In genomic region chr5:150623878-150624216, GRCh38 we compare ENCODE assay signal across 9 cellular contexts. TPM values are rescaled to one million over a fixed set of nuclear protein-coding genes. Genes with fewer than 3 reads are reported as not detected.
DNase-seq lines count a peak whose midpoint lies in the region; TF ChIP-seq lines count a peak whose summit lies in the region.
"Had no signal": no experiment of that assay in that cellular context is flagged by ENCODE, and none has a peak within 500 bp of the region (broad histone marks: within the 10 kb centered on the region; RNA-seq: fewer than 3 reads in every experiment).

No MANE protein-coding gene starts in this region.

- no peak overlapping the region for H3K4me3 ChIP-seq in mammary epithelial cell (replicated peaks in 1 of 3; ENCODE audit: insufficient read depth in 1 of 3, low read depth in 2 of 3, low read length in 3 of 3)
- peak overlapping the region; percentile 9 to 34 for H3K4me3 ChIP-seq in muscle layer of duodenum (ENCODE audit: low read depth in 1 of 2, low read length in 2 of 2)
- no peak overlapping the region for H3K4me3 ChIP-seq in uterus

- dilution Hi-C loops in mammary epithelial cell (cut with HindIII; ENCODE audit: low sequenced_read_pairs): no loop called here

- CTCF ChIA-PET in MCF 10A (lab: Yijun Ruan, JAX): no interaction called here
- CTCF ChIA-PET in mammary epithelial cell (lab: Charles Lee; ENCODE audit: low non-redundant PET): no interaction called here

- no peaks in the 10 kb centered on the region for H3K79me2 ChIP-seq in mammary epithelial cell (ENCODE audit: insufficient read depth, low read length)

- TF ChIP-seq CTCF in MCF 10A (IDR thresholded peaks at IDR 0.05; ENCODE audit: unreplicated experiment) (no peak), mammary epithelial cell (conservative IDR thresholded peaks at IDR 0.05 in 1 of 2, IDR thresholded peaks at IDR 0.05 in 1 of 2; ENCODE audit: extremely low read depth in 1 of 2, insufficient read depth in 1 of 2, low read depth in 1 of 2, low read length in 2 of 2) (no peak), brain (conservative IDR thresholded peaks at IDR 0.05) (no peak), uterus (IDR thresholded peaks at IDR 0.05) (no peak)

- H4K20me1 ChIP-seq in mammary epithelial cell (ENCODE audit: insufficient read depth, low read length): no peaks in the 10 kb centered on the region

- no peak overlapping the region for H3K9ac ChIP-seq in mammary epithelial cell (ENCODE audit: insufficient read depth, low read length)

- no peak overlapping the region for H3K4me2 ChIP-seq in mammary epithelial cell (ENCODE audit: insufficient read depth, low read depth, low read length)

- no peaks in the 10 kb centered on the region for H3K27me3 ChIP-seq in mammary epithelial cell (ENCODE audit: insufficient read depth, low read length)
- H3K27me3 ChIP-seq in muscle layer of duodenum (ENCODE audit: low read depth, low read length): no peaks in the 10 kb centered on the region
- no peaks in the 10 kb centered on the region for H3K27me3 ChIP-seq in uterus

- H3K27ac Mint-ChIP-seq in MCF 10A (ENCODE audit: low read depth, unreplicated experiment): no peak overlapping the region
- H3K27ac Mint-ChIP-seq in brain: peak overlapping the region; percentile 44 to 92 (median 69)

- BruUV-seq in MCF 10A (replicated peaks; lab: Mats Ljungman, UMichigan): no TSS peak
- BruUV-seq in mammary epithelial cell (replicated peaks; lab: Mats Ljungman, UMichigan): no TSS peak

- H3K4me1 Mint-ChIP-seq in MCF 10A (ENCODE audit: insufficient read depth, unreplicated experiment): peaks cover 15% of the 10 kb centered on the region
- peaks cover 62% of the 10 kb centered on the region for H3K4me1 Mint-ChIP-seq in brain

- intact Hi-C loops in MCF 10A (cut with micrococcal nuclease) (no loop called here), mammary epithelial cell (cut with micrococcal nuclease) (no loop called here), uterus (cut with DNase I; ENCODE audit: low total_unique reads) (no loop called here), head of caudate nucleus (cut with DNase I) (no loop called here)

- H3K36me3 Mint-ChIP-seq in MCF 10A (ENCODE audit: insufficient read depth, unreplicated experiment): no peaks in the 10 kb centered on the region
- H3K36me3 Mint-ChIP-seq in brain: no peaks in the 10 kb centered on the region

- H3K4me3 Mint-ChIP-seq in MCF 10A (ENCODE audit: unreplicated experiment) (peak overlapping the region; percentile 69), brain (peak overlapping the region; percentile 81 to 87 (median 85))

- POLR2A ChIA-PET in MCF 10A (lab: Yijun Ruan, JAX): no interaction called here

- no peaks in the 10 kb centered on the region for H3K9me3 Mint-ChIP-seq in MCF 10A (ENCODE audit: unreplicated experiment)
- H3K9me3 Mint-ChIP-seq in brain: no peaks in the 10 kb centered on the region

- H2AFZ ChIP-seq in mammary epithelial cell (ENCODE audit: low read depth, low read length): no peak overlapping the region

- DNase-seq in MCF 10A (ENCODE audit: unreplicated experiment): no peak
- DNase-seq in mammary epithelial cell: no peak
- DNase-seq in uterus: no peak
- no peak for DNase-seq in 8988T
- DNase-seq in NCI-H2029 (lab: John Stamatoyannopoulos, UW): no peak
- DNase-seq in head of caudate nucleus: no peak
- DNase-seq: SW 1271 had no signal

- H3K36me3 ChIP-seq in mammary epithelial cell (ENCODE audit: insufficient read depth, low read length) (no peaks in the 10 kb centered on the region), muscle layer of duodenum (ENCODE audit: control insufficient read depth in 1 of 2, insufficient read depth in 2 of 2, low read length in 2 of 2) (no peaks in the 10 kb centered on the region), uterus (no peaks in the 10 kb centered on the region)

- H3K27ac ChIP-seq in mammary epithelial cell (ENCODE audit: insufficient read depth, low read depth, low read length) (no peak overlapping the region), muscle layer of duodenum (ENCODE audit: low read length) (peak overlapping the region; percentile 19), uterus (peak overlapping the region; percentile 85 to 90)

- H3K9me3 ChIP-seq in mammary epithelial cell (replicated peaks; ENCODE audit: insufficient read depth, low read length): no peaks in the 10 kb centered on the region
- no peaks in the 10 kb centered on the region for H3K9me3 ChIP-seq in muscle layer of duodenum (ENCODE audit: control insufficient read depth in 1 of 2, low read length in 2 of 2)
- H3K9me3 ChIP-seq in uterus: no peaks in the 10 kb centered on the region

- no peak for TF ChIP-seq POLR2A in uterus (IDR thresholded peaks at IDR 0.05)

- in situ Hi-C loops in mammary epithelial cell (cut with MboI; ENCODE audit: low sequenced_read_pairs in 2 of 2): no loop called here

- 100% methylated on average over 5 of the region's 5 CpGs for WGBS in mammary epithelial cell (ENCODE audit: low coverage, missing lambda C conversion rate)

- no peaks in the 10 kb centered on the region for H3K27me3 Mint-ChIP-seq in MCF 10A (ENCODE audit: insufficient read depth, unreplicated experiment)
- H3K27me3 Mint-ChIP-seq in brain: peaks cover 12% of the 10 kb centered on the region

- H3K4me1 ChIP-seq in mammary epithelial cell (ENCODE audit: insufficient read depth, low read length) (peaks cover 7% of the 10 kb centered on the region), muscle layer of duodenum (ENCODE audit: control insufficient read depth in 1 of 2, insufficient read depth in 2 of 2, low read length in 2 of 2) (peaks cover 28 to 38% of the 10 kb centered on the region in 2 donors), uterus (peaks cover 2 to 11% of the 10 kb centered on the region in 2 donors)

RNA-seq across cellular contexts. Expression of gene SYNPO, which starts 16.6 kb away (rescaled TPM):
- total RNA-seq in MCF 10A (2022) (6.3 and 7.1 TPM in 2 replicates), mammary epithelial cell (1 to 10 TPM; 1.3 to 5.3 TPM), uterus (100 to 1,000 TPM in 1 of 4 donors, 10 to 100 TPM in 1, 1 to 10 TPM in 2; 3.6 to 146 (median 10.6) TPM)
- polyA plus RNA-seq in mammary epithelial cell (2.6 TPM), brain (ENCODE audit: insufficient read depth, low read depth, low replicate concordance) (50.7 TPM)
- 23.9 TPM for polyA minus RNA-seq in mammary epithelial cell

RNA-seq across cellular contexts. Expression of gene MYOZ3, which starts 37.2 kb away (rescaled TPM):
- not detected in 2 replicates for total RNA-seq in MCF 10A (2022)
- total RNA-seq in mammary epithelial cell: not detected
- polyA plus RNA-seq in mammary epithelial cell: not detected
- polyA minus RNA-seq in mammary epithelial cell: not detected
- 0.24 TPM for polyA plus RNA-seq in brain (ENCODE audit: insufficient read depth, low read depth, low replicate concordance)
- 10 to 100 TPM in 1 of 4 donors, 1 to 10 TPM in 2, not detected in 1; 3.2 to 69.1 (median 3.4) TPM for total RNA-seq in uterus

Comparison
In these comparisons a context has a peak if more than half of its experiments do, and no peak if none do; other contexts are left out.
1. H3K4me3 ChIP-seq: peak in muscle layer of duodenum (2 of 2); none in mammary epithelial cell (0 of 3) and uterus (0 of 2).